In genomic region chr3:56725175-56725574, GRCh38 we compare ENCODE assay signal across 9 cellular contexts. TPM values are rescaled to one million over a fixed set of nuclear protein-coding genes. Genes with fewer than 3 reads are reported as not detected.
A peak's percentile ranks its signal among the peaks of the same experiment; 100 is the strongest.
DNase-seq lines count a peak whose midpoint lies in the region; ATAC-seq, FAIRE-seq and TF ChIP-seq lines count a peak whose summit lies in the region.
"Had no signal": no experiment of that assay in that cellular context is flagged by ENCODE, and none has a peak within 500 bp of the region (broad histone marks: within the 10 kb centered on the region; RNA-seq: fewer than 3 reads in every experiment).

No MANE protein-coding gene starts in this region.

- TF ChIP-seq EP300 in suprapubic skin (IDR thresholded peaks at IDR 0.05), result no peak

- no peak for TF ChIP-seq CTCF in suprapubic skin (IDR thresholded peaks at IDR 0.05)

- no peak for TF ChIP-seq POLR2A in suprapubic skin (IDR thresholded peaks at IDR 0.05)

- FAIRE-seq in HTR-8/SVneo (lab: Jason Lieb, UNC), result no peak
- FAIRE-seq: K562 had no signal

- 81% methylated on average over 3 of the region's 3 CpGs for WGBS in suprapubic skin

- H3K4me3 ChIP-seq in suprapubic skin, result no peak overlapping the region
- H3K4me3 ChIP-seq: K562 had no signal

- H3K4me1 ChIP-seq in suprapubic skin, result no peaks in the 10 kb centered on the region

- no peaks in the 10 kb centered on the region for H3K9me3 ChIP-seq in suprapubic skin

- peak; percentile 95 for ATAC-seq in HG03175 (IDR thresholded peaks at IDR 0.05; ENCODE audit: unreplicated experiment)
- ATAC-seq: K562 had no signal

- peaks cover 54% of the 10 kb centered on the region for H3K36me3 ChIP-seq in suprapubic skin

- H3K27ac ChIP-seq in suprapubic skin, result no peak overlapping the region

- peak; percentile 76 for DNase-seq in GM19240 (ENCODE audit: insufficient read length, low spot score)
- DNase-seq in activated T-cell treated with anti-CD3 and anti-CD28 coated beads for 1 hour (ENCODE audit: low read depth), result peak; percentile 26
- DNase-seq in stimulated activated CD4-positive, alpha-beta T cell treated with anti-CD3 and anti-CD28 coated beads, Interleukin-4, amount 100 ng/mL, for 24 hours, result peak; percentile 59
- DNase-seq in middle frontal gyrus (ENCODE audit: extremely low spot score, low spot score), result no peak
- DNase-seq in HTR-8/SVneo (ENCODE audit: insufficient read length, low spot score), result no peak
- DNase-seq in DMS79 treated with DMSO at 0.1 percent for 48 hours (lab: John Stamatoyannopoulos, UW), result no peak
- DNase-seq in suprapubic skin (ENCODE audit: low spot score in 2 of 2), result no peak

- H3K27me3 ChIP-seq in suprapubic skin, result no peaks in the 10 kb centered on the region

RNA-seq across cellular contexts. Expression of gene TASOR, which starts 42.1 kb away (rescaled TPM):
- 10 to 100 TPM; 40.0 to 81.7 (median 52.4) TPM for total RNA-seq in suprapubic skin

Comparison
In these comparisons a context has a peak if more than half of its experiments do, and no peak if none do; other contexts are left out.
1. DNase-seq: peak in GM19240 (single experiment), activated T-cell treated with anti-CD3 and anti-CD28 coated beads for 1 hour (single experiment) and stimulated activated CD4-positive, alpha-beta T cell treated with anti-CD3 and anti-CD28 coated beads, Interleukin-4, amount 100 ng/mL, for 24 hours (single experiment); none in middle frontal gyrus (single experiment), HTR-8/SVneo (single experiment), DMS79 treated with DMSO at 0.1 percent for 48 hours (single experiment) and suprapubic skin (0 of 2).